In genomic region chr2:205660521-205661124, GRCh38 we compare ENCODE assay signal across 1 cellular context.
TF ChIP-seq lines count a peak whose summit lies in the region.

No MANE protein-coding gene starts in this region.

TF ChIP-seq in SK-N-SH, 30 proteins besides CTCF, POLR2A, EP300 and RAD21 (continued from another document):
- no peak for TF ChIP-seq REST (IDR thresholded peaks at IDR 0.05; ENCODE audit: low read depth, low read length)
- TF ChIP-seq SIN3A (IDR thresholded peaks at IDR 0.05; ENCODE audit: borderline replicate concordance, low read depth, low read length): no peak
- no peak for TF ChIP-seq MXI1 (IDR thresholded peaks at IDR 0.05; ENCODE audit: low read depth, low read length)
- no peak for TF ChIP-seq RCOR1 (IDR thresholded peaks at IDR 0.05; ENCODE audit: low read length)
- no peak for TF ChIP-seq IRF3 (IDR thresholded peaks at IDR 0.05; ENCODE audit: low read depth, low read length)
- TF ChIP-seq JUND (IDR thresholded peaks at IDR 0.05): peak; percentile 56
- peak; percentile 62; the same call in 1 of the 2 replicates for TF ChIP-seq NFIC (IDR thresholded peaks at IDR 0.05; ENCODE audit: borderline replicate concordance)
- no peak for TF ChIP-seq EZH2phosphoT487 (IDR thresholded peaks at IDR 0.05; ENCODE audit: borderline replicate concordance, low read depth)
- peak; percentile 55; the same call in 1 of the 2 replicates for TF ChIP-seq FOSL2 (IDR thresholded peaks at IDR 0.05; ENCODE audit: borderline replicate concordance, low read depth)
- peak; percentile 76 for TF ChIP-seq TCF12 (IDR thresholded peaks at IDR 0.05)
- no peak for TF ChIP-seq RFX5 (IDR thresholded peaks at IDR 0.05; ENCODE audit: low read length)
- no peak for TF ChIP-seq ELF1 (IDR thresholded peaks at IDR 0.05)
- TF ChIP-seq GABPA (IDR thresholded peaks at IDR 0.05; ENCODE audit: low read depth): no peak
- TF ChIP-seq YY1 (IDR thresholded peaks at IDR 0.05; ENCODE audit: low read depth): no peak
- TF ChIP-seq ZBTB33 (IDR thresholded peaks at IDR 0.05; ENCODE audit: borderline replicate concordance, low read depth): no peak
- TF ChIP-seq SMC3 (IDR thresholded peaks at IDR 0.05; ENCODE audit: low read depth, low read length): no peak
- TF ChIP-seq TAF1 (IDR thresholded peaks at IDR 0.05; ENCODE audit: borderline replicate concordance, low read depth, low read length): no peak
